ENCODE assay signal across 15 cellular contexts in the genomic region with DNA sequence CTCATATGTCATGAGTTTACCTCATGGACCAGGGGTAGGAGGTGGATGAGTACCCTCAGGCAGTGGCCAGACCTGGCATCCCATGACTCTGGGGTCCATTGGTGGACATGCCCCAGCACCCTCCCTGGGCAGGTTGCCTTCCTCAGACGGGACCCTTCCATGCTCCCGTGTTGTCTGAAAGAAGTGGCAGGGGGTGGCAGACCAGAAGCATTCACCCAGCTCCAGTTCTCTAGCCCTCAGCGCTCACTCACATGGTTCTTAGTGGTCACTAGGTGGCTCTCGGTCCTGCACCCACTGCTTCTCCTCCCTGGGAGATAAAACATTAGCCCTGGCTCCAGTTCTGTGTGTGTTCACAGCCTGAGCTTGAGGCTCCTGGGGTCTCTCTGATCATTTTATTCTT. TPM values are rescaled to one million over a fixed set of nuclear protein-coding genes. Genes with fewer than 3 reads are reported as not detected.
DNase-seq lines count a peak whose midpoint lies in the region; ATAC-seq and TF ChIP-seq lines count a peak whose summit lies in the region.
"Had no signal": no experiment of that assay in that cellular context is flagged by ENCODE, and none has a peak within 500 bp of the region (broad histone marks: within the 10 kb centered on the region; RNA-seq: fewer than 3 reads in every experiment).

No MANE protein-coding gene starts in this region.

- H3K27ac ChIP-seq in left ventricle myocardium inferior (replicated peaks) = no peak overlapping the region
- H3K27ac ChIP-seq: BLaER1 treated with 17β-estradiol and CSF1 and Interleukin-3, amounts not matched to agents 10 nM and 100 nM; ovary; uterus had no signal

- no peaks in the 10 kb centered on the region for H3K9me3 ChIP-seq in left ventricle myocardium inferior (replicated peaks)
- H3K9me3 ChIP-seq: BLaER1 treated with 17β-estradiol and CSF1 and Interleukin-3, amounts not matched to agents 10 nM and 100 nM; ovary; uterus had no signal

- no peaks in the 10 kb centered on the region for H3K36me3 ChIP-seq in left ventricle myocardium inferior
- H3K36me3 ChIP-seq: BLaER1 treated with 17β-estradiol and CSF1 and Interleukin-3, amounts not matched to agents 10 nM and 100 nM; ovary; uterus had no signal

- H3K4me3 ChIP-seq in left ventricle myocardium inferior = no peak overlapping the region
- no peak overlapping the region for H3K4me3 ChIP-seq in fibroblast of the aortic adventitia (ENCODE audit: low read depth, low read length)
- H3K4me3 ChIP-seq: BLaER1 treated with 17β-estradiol and CSF1 and Interleukin-3, amounts not matched to agents 10 nM and 100 nM; lung; ovary; uterus had no signal

- peaks cover 11% of the 10 kb centered on the region for H3K27me3 ChIP-seq in left ventricle myocardium inferior (ENCODE audit: low read depth)
- H3K27me3 ChIP-seq: BLaER1 treated with 17β-estradiol and CSF1 and Interleukin-3, amounts not matched to agents 10 nM and 100 nM; ovary; uterus had no signal

- in situ Hi-C loops in SK-MEL-5 (cut with HindIII; ENCODE audit: low pct_unique_long_range_greater_than_20kb, low sequenced_read_pairs) = no loop called here

- TF ChIP-seq CTCF in left ventricle myocardium inferior (IDR thresholded peaks at IDR 0.05; ENCODE audit: borderline replicate concordance) (peak; percentile 16), fibroblast of the aortic adventitia (IDR thresholded peaks at IDR 0.05; ENCODE audit: insufficient read depth, low read length) (peak; percentile 43)

- no peaks in the 10 kb centered on the region for H3K4me1 ChIP-seq in left ventricle myocardium inferior
- H3K4me1 ChIP-seq: BLaER1 treated with 17β-estradiol and CSF1 and Interleukin-3, amounts not matched to agents 10 nM and 100 nM; uterus had no signal

- DNase-seq in left ventricle myocardium inferior (no peak), left ventricle myocardium superior (no peak), SK-MEL-5 (ENCODE audit: low read depth, low spot score) (peak; percentile 25), fibroblast of the aortic adventitia (ENCODE audit: low read depth) (peak; percentile 42), Kasumi-1 (lab: John Stamatoyannopoulos, UW) (no peak)
- DNase-seq: NCI-H187, ovary, uterus had no signal

- intact Hi-C loops in left ventricle myocardium inferior (cut with micrococcal nuclease) = no loop called here
- intact Hi-C loops in left ventricle myocardium superior (cut with micrococcal nuclease) = no loop called here

- no peak for ATAC-seq in left ventricle myocardium superior
- no peak for ATAC-seq in GM18861 (IDR thresholded peaks at IDR 0.05; ENCODE audit: unreplicated experiment)
- no peak for ATAC-seq in GM19351 (IDR thresholded peaks at IDR 0.05; ENCODE audit: unreplicated experiment)
- no peak for ATAC-seq in HG03460 (IDR thresholded peaks at IDR 0.05; ENCODE audit: unreplicated experiment)
- ATAC-seq: activated naive CD4-positive, alpha-beta T cell treated with anti-CD3 and anti-CD28 coated beads, Interleukin-2, amount 50 U/mL, for 72 hours had no signal

RNA-seq across cellular contexts. Expression of a gene that starts 6.0 kb away (rescaled TPM):
- total RNA-seq in left ventricle myocardium inferior = not detected
- not detected for total RNA-seq in left ventricle myocardium superior
- not detected in 2 replicates for total RNA-seq in SK-MEL-5 (2014; rRNA removed; shearing (Covaris generic))
- not detected in 2 replicates for polyA plus RNA-seq in SK-MEL-5 (2015; cell fraction: cytosol; rRNA removed)
- polyA plus RNA-seq in SK-MEL-5 (2015; cell fraction: nucleus; rRNA removed) = not detected in 2 replicates
- not detected in 2 replicates for total RNA-seq in fibroblast of the aortic adventitia (ENCODE audit: low replicate concordance)
- total RNA-seq: activated naive CD4-positive, alpha-beta T cell treated with anti-CD3 and anti-CD28 coated beads, Interleukin-2, amount 50 U/mL, for 72 hours; glomerular endothelial cell; lung; ovary; uterus had no signal
- polyA plus RNA-seq: ovary had no signal

RNA-seq across cellular contexts. Expression of a gene that starts 29.9 kb away (rescaled TPM):
- total RNA-seq in left ventricle myocardium inferior = 0.05 TPM
- not detected for total RNA-seq in left ventricle myocardium superior
- not detected in 2 replicates for total RNA-seq in SK-MEL-5 (2014; rRNA removed; shearing (Covaris generic))
- 0.05 and 0.46 TPM in 2 replicates for polyA plus RNA-seq in SK-MEL-5 (2015; cell fraction: cytosol; rRNA removed)
- polyA plus RNA-seq in SK-MEL-5 (2015; cell fraction: nucleus; rRNA removed) = 0.05 and 0.19 TPM in 2 replicates
- 0.18 and 0.41 TPM in 2 replicates for total RNA-seq in fibroblast of the aortic adventitia (ENCODE audit: low replicate concordance)
- total RNA-seq: glomerular endothelial cell had no signal

RNA-seq across cellular contexts. Expression of a gene that starts 31.9 kb away (rescaled TPM):
- not detected for total RNA-seq in left ventricle myocardium inferior
- not detected for total RNA-seq in left ventricle myocardium superior
- total RNA-seq in SK-MEL-5 (2014; rRNA removed; shearing (Covaris generic)) = not detected in 2 replicates
- polyA plus RNA-seq in SK-MEL-5 (2015; cell fraction: cytosol; rRNA removed) = not detected in 2 replicates
- not detected in 2 replicates for polyA plus RNA-seq in SK-MEL-5 (2015; cell fraction: nucleus; rRNA removed)
- total RNA-seq in fibroblast of the aortic adventitia (ENCODE audit: low replicate concordance) = not detected in 2 replicates
- total RNA-seq: activated naive CD4-positive, alpha-beta T cell treated with anti-CD3 and anti-CD28 coated beads, Interleukin-2, amount 50 U/mL, for 72 hours; glomerular endothelial cell; lung; ovary; uterus had no signal
- polyA plus RNA-seq: lung, ovary had no signal

RNA-seq across cellular contexts. Expression of a gene that starts 54.2 kb away (rescaled TPM):
- total RNA-seq in left ventricle myocardium inferior (0.22 TPM), left ventricle myocardium superior (0.32 TPM), fibroblast of the aortic adventitia (ENCODE audit: low replicate concordance) (11.1 TPM in 1 of 2 replicates, not detected in the other)
- total RNA-seq in SK-MEL-5 (2014; rRNA removed; shearing (Covaris generic)) = not detected in 2 replicates
- polyA plus RNA-seq in SK-MEL-5 (2015; cell fraction: cytosol; rRNA removed) = not detected in 2 replicates
- polyA plus RNA-seq in SK-MEL-5 (2015; cell fraction: nucleus; rRNA removed) = not detected in 2 replicates
- total RNA-seq: glomerular endothelial cell had no signal

Comparison
In these comparisons a context has a peak if more than half of its experiments do, and no peak if none do; other contexts are left out.
1. DNase-seq: peak in SK-MEL-5 (single experiment) and fibroblast of the aortic adventitia (single experiment); none in left ventricle myocardium inferior (single experiment), left ventricle myocardium superior (single experiment) and Kasumi-1 (0 of 2).